8 cellular contexts compared by ENCODE assay signal in the genomic region with DNA sequence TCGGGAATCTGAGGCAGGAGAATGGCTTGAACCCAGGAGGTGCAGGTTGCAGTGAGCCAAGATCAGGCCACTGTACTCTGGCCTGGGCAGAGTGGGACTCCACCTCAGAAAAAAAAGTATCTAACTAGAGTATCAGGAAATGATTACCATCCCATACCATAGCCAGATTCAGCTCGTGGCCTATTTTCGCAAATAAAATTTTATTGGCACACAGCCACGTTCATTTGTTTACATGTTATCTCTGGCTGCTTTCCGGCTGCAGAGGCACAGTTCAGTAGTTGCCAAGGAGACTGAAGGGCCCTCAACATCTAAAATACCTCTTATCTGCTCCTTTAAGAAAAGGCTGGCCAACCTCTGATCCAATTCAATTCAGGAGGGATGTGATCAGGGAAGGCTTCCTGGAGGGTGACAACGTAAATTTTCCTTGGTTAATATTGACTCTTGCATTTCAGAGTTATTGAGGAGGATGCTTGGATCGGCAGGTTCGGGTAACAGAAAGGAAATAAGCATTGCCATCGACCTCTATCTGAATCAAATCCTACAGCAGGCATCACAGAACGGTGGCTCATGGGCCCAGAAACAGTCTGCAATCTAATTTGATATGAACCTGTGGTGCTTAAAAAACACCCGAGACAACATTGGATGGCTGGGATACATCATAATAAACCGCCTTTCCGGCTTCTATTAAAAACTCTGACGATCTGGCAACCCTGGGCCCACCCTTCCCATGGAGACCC.
DNase-seq lines count a peak whose midpoint lies in the region; ATAC-seq and TF ChIP-seq lines count a peak whose summit lies in the region.

No MANE protein-coding gene starts in this region.

- H3K27ac Mint-ChIP-seq in activated T-cell treated with anti-CD3 and anti-CD28 coated beads, Interleukin-2, amount 50 U/mL, for 72 hours = peak overlapping the region; percentile 25
- H3K27ac Mint-ChIP-seq in Caco-2 (ENCODE audit: unreplicated experiment) = no peak overlapping the region

- H3K9me3 ChIP-seq in SK-N-SH (no peaks in the 10 kb centered on the region), gastroesophageal sphincter (no peaks in the 10 kb centered on the region), tibial nerve (no peaks in the 10 kb centered on the region), Caco-2 (no peaks in the 10 kb centered on the region), MG63 (no peaks in the 10 kb centered on the region)

- H3K4me3 ChIP-seq in SK-N-SH (ENCODE audit: low read depth in 2 of 2, low read length in 1 of 2) = no peak overlapping the region; a peak in 1 of 4 replicates
- no peak overlapping the region for H3K4me3 ChIP-seq in gastroesophageal sphincter
- H3K4me3 ChIP-seq in tibial nerve = no peak overlapping the region
- no peak overlapping the region for H3K4me3 ChIP-seq in Caco-2 (ENCODE audit: low read depth, low read length)
- no peak overlapping the region for H3K4me3 ChIP-seq in MG63

- H3K9ac ChIP-seq in SK-N-SH = no peak overlapping the region

- H3K36me3 ChIP-seq in SK-N-SH (replicated peaks in 1 of 2; ENCODE audit: control insufficient read depth in 1 of 2, insufficient read depth in 2 of 2, low read length in 1 of 2) = peaks cover 0 to 32% of the 10 kb centered on the region in 2 experiments
- H3K36me3 ChIP-seq in gastroesophageal sphincter = no peaks in the 10 kb centered on the region
- H3K36me3 ChIP-seq in tibial nerve = no peaks in the 10 kb centered on the region
- H3K36me3 ChIP-seq in Caco-2 (ENCODE audit: control insufficient read depth, insufficient read depth, low read length) = no peaks in the 10 kb centered on the region
- 0 out of 2 replicates have a peak, but pooled peaks cover 3% of the 10 kb centered on the region for H3K36me3 ChIP-seq in MG63

- H3F3A ChIP-seq in SK-N-SH (replicated peaks; ENCODE audit: insufficient read depth) = peaks cover 30% of the 10 kb centered on the region

- H4K20me1 ChIP-seq in SK-N-SH (ENCODE audit: insufficient read depth) = peaks cover 99% of the 10 kb centered on the region

- no peaks in the 10 kb centered on the region for H3K9me2 ChIP-seq in SK-N-SH

- TF ChIP-seq CTCF in SK-N-SH (IDR thresholded peaks at IDR 0.05) (no peak), gastroesophageal sphincter (IDR thresholded peaks at IDR 0.05) (no peak), tibial nerve (IDR thresholded peaks at IDR 0.05) (no peak), Caco-2 (IDR thresholded peaks at IDR 0.05; ENCODE audit: insufficient read depth in 1 of 2, low read depth in 1 of 2, low read length in 1 of 2, severe bottlenecking in 1 of 2, unreplicated experiment in 1 of 2) (no peak)

- H3K27ac ChIP-seq in SK-N-SH (ENCODE audit: low read depth in 2 of 2, low read length in 1 of 2) (peak overlapping the region; percentile 56 to 94), gastroesophageal sphincter (peak overlapping the region; percentile 43 to 92 (median 73)), tibial nerve (peak overlapping the region in 3 of 4 donors; percentile 3 to 55 (median 51))

- peaks cover 100% of the 10 kb centered on the region for H3K79me2 ChIP-seq in SK-N-SH (ENCODE audit: insufficient read depth)

- ATAC-seq in activated T-cell treated with anti-CD3 and anti-CD28 coated beads, Interleukin-2, amount 50 U/mL, for 72 hours (replicated peaks in 1 of 2) = peak in 1 of 2 donors; percentile 19
- ATAC-seq in gastroesophageal sphincter = peak; percentile 48

- intact Hi-C loops in Caco-2 (cut with micrococcal nuclease; ENCODE audit: unreplicated experiment) = no loop called here

- TF ChIP-seq EP300 in SK-N-SH (IDR thresholded peaks at IDR 0.05; ENCODE audit: borderline replicate concordance in 1 of 2, low read depth in 1 of 2, low read length in 1 of 2) (peak in 1 of 2 experiments; percentile 61; a peak in 2 of 4 replicates), gastroesophageal sphincter (IDR thresholded peaks at IDR 0.05) (no peak), tibial nerve (IDR thresholded peaks at IDR 0.05) (peak in 1 of 2 donors; percentile 12)

- H3K27me3 ChIP-seq in SK-N-SH (ENCODE audit: insufficient read depth) (no peaks in the 10 kb centered on the region), gastroesophageal sphincter (no peaks in the 10 kb centered on the region), tibial nerve (no peaks in the 10 kb centered on the region), Caco-2 (replicated peaks; ENCODE audit: control insufficient read depth, insufficient read depth, low read length) (no peaks in the 10 kb centered on the region), MG63 (no peaks in the 10 kb centered on the region)

- 0 out of 2 replicates have a peak, but pooled peaks have one; percentile 5 for TF ChIP-seq RAD21 in SK-N-SH (IDR thresholded peaks at IDR 0.05; ENCODE audit: low read length)

- H3K27me3 Mint-ChIP-seq in activated T-cell treated with anti-CD3 and anti-CD28 coated beads, Interleukin-2, amount 50 U/mL, for 72 hours (ENCODE audit: low read depth) = no peaks in the 10 kb centered on the region
- H3K27me3 Mint-ChIP-seq in Caco-2 (ENCODE audit: insufficient read depth, unreplicated experiment) = no peaks in the 10 kb centered on the region

- peaks cover 32% of the 10 kb centered on the region for H3K4me1 Mint-ChIP-seq in activated T-cell treated with anti-CD3 and anti-CD28 coated beads, Interleukin-2, amount 50 U/mL, for 72 hours (ENCODE audit: low read depth)
- H3K4me1 Mint-ChIP-seq in Caco-2 (ENCODE audit: low read depth, unreplicated experiment) = peaks cover 12% of the 10 kb centered on the region

- no peaks in the 10 kb centered on the region for H3K9me3 Mint-ChIP-seq in activated T-cell treated with anti-CD3 and anti-CD28 coated beads, Interleukin-2, amount 50 U/mL, for 72 hours
- no peaks in the 10 kb centered on the region for H3K9me3 Mint-ChIP-seq in Caco-2 (ENCODE audit: unreplicated experiment)

- BruUV-seq in Caco-2 (replicated peaks; lab: Mats Ljungman, UMichigan) = no TSS peak

- DNase-seq in activated T-cell treated with anti-CD3 and anti-CD28 coated beads, Interleukin-2, amount 50 U/mL, for 72 hours = no peak
- DNase-seq in activated T-cell treated with anti-CD3 and anti-CD28 coated beads for 4 hours = no peak
- DNase-seq in SK-N-SH = peak; percentile 65
- DNase-seq in tibial nerve (ENCODE audit: low spot score in 2 of 2) = no peak
- DNase-seq in Caco-2 = no peak
- no peak for DNase-seq in MG63
- no peak for DNase-seq in 8988T

- peaks cover 0 to 1% of the 10 kb centered on the region in 2 donors for H3K36me3 Mint-ChIP-seq in activated T-cell treated with anti-CD3 and anti-CD28 coated beads, Interleukin-2, amount 50 U/mL, for 72 hours (ENCODE audit: insufficient read depth in 2 of 2)
- no peaks in the 10 kb centered on the region for H3K36me3 Mint-ChIP-seq in Caco-2 (ENCODE audit: insufficient read depth, unreplicated experiment)

- CTCF ChIA-PET in SK-N-SH (lab: Yijun Ruan, JAX) = interaction anchor here (0.6 to 2.5 kb wide), 5 partner anchors 54 to 475 kb away, joined by 3 to 9 read pairs (median 3); no protein-coding TSS in a partner anchor
- CTCF ChIA-PET in Caco-2 (lab: Charles Lee) = no interaction called here

- no peak for TF ChIP-seq POLR2A in gastroesophageal sphincter (IDR thresholded peaks at IDR 0.05)
- TF ChIP-seq POLR2A in tibial nerve (IDR thresholded peaks at IDR 0.05) = no peak

- POLR2A ChIA-PET in SK-N-SH (lab: Yijun Ruan, JAX) = interaction anchor here (0.9 kb wide), 1 partner anchor 10 kb away, joined by 3 read pairs; no protein-coding TSS in a partner anchor
- POLR2A ChIA-PET in Caco-2 (lab: Charles Lee) = no interaction called here

- WGBS in SK-N-SH (ENCODE audit: low lambda C conversion rate) = 34% methylated on average over 14 of the region's 14 CpGs
- WGBS in gastroesophageal sphincter (ENCODE audit: low coverage in 1 of 2), 2 donors = 25 to 43% methylated on average over 11 to 12 of the region's 14 CpGs
- 48 to 50% methylated on average over 14 of the region's 14 CpGs for WGBS in tibial nerve, 2 donors

- peak overlapping the region in 1 of 2 donors; percentile 40 for H3K4me3 Mint-ChIP-seq in activated T-cell treated with anti-CD3 and anti-CD28 coated beads, Interleukin-2, amount 50 U/mL, for 72 hours
- no peak overlapping the region for H3K4me3 Mint-ChIP-seq in Caco-2 (ENCODE audit: unreplicated experiment)

- no peak overlapping the region for H2AFZ ChIP-seq in SK-N-SH (ENCODE audit: low read depth)

- H3K4me1 ChIP-seq in SK-N-SH (ENCODE audit: control insufficient read depth in 1 of 2, insufficient read depth in 2 of 2, low read depth in 1 of 2, low read length in 1 of 2) (peaks cover 4 to 60% of the 10 kb centered on the region in 2 experiments; a peak in 3 of 4 replicates), gastroesophageal sphincter (peaks cover 11 to 59% (median 21%) of the 10 kb centered on the region in 3 donors), tibial nerve (peaks cover 0 to 32% (median 18%) of the 10 kb centered on the region in 4 donors), Caco-2 (peaks cover 3% of the 10 kb centered on the region; the same call in 1 of the 2 replicates)

- peak overlapping the region; percentile 20; the same call in 1 of the 2 replicates for H3K4me2 ChIP-seq in SK-N-SH

TF ChIP-seq in SK-N-SH, 30 proteins besides CTCF, POLR2A, EP300 and RAD21 (continues in another document):
- TF ChIP-seq, protein P1, sequence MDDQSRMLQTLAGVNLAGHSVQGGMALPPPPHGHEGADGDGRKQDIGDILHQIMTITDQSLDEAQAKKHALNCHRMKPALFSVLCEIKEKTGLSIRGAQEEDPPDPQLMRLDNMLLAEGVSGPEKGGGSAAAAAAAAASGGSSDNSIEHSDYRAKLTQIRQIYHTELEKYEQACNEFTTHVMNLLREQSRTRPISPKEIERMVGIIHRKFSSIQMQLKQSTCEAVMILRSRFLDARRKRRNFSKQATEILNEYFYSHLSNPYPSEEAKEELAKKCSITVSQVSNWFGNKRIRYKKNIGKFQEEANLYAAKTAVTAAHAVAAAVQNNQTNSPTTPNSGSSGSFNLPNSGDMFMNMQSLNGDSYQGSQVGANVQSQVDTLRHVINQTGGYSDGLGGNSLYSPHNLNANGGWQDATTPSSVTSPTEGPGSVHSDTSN (IDR thresholded peaks at IDR 0.05) = no peak
- TF ChIP-seq FOSL2 (IDR thresholded peaks at IDR 0.05; ENCODE audit: borderline replicate concordance, low read depth) = no peak
- no peak for TF ChIP-seq RFX5 (IDR thresholded peaks at IDR 0.05; ENCODE audit: low read length)
- TF ChIP-seq RCOR1 (IDR thresholded peaks at IDR 0.05; ENCODE audit: low read length) = peak; percentile 52
- TF ChIP-seq, protein P2, sequence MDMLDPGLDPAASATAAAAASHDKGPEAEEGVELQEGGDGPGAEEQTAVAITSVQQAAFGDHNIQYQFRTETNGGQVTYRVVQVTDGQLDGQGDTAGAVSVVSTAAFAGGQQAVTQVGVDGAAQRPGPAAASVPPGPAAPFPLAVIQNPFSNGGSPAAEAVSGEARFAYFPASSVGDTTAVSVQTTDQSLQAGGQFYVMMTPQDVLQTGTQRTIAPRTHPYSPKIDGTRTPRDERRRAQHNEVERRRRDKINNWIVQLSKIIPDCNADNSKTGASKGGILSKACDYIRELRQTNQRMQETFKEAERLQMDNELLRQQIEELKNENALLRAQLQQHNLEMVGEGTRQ (IDR thresholded peaks at IDR 0.05; ENCODE audit: borderline replicate concordance, low read depth, low read length) = no peak
- no peak for TF ChIP-seq MEF2A (IDR thresholded peaks at IDR 0.05; ENCODE audit: borderline replicate concordance, low read depth)
- peak; percentile 62 for TF ChIP-seq CHD2 (IDR thresholded peaks at IDR 0.05; ENCODE audit: low read length, partially characterized antibody)
